ENCODE assay signal across 8 cellular contexts in the genomic region with DNA sequence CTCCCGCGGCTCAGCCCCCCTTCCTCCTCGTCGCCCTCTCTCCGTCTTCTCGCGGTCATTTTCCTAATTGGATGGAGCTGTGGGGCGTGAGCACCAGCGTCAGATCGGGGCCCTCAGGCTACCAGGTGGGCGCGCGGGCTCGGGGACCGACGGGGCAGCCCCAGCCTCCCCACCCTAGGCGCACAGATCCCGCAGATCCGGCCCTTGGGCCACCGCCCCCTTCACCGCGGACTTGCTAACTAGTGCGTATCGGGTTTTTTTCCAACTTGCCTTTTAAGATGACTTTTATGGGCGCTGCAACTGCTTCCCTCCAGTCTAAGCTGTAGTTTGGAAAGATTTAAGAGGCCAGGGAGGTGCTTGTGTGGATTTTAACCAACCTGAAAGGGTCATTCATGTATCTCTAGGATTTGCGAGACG. TPM values are rescaled to one million over a fixed set of nuclear protein-coding genes. Genes with fewer than 3 reads are reported as not detected.
DNase-seq lines count a peak whose midpoint lies in the region; ATAC-seq, FAIRE-seq and TF ChIP-seq lines count a peak whose summit lies in the region.

No MANE protein-coding gene starts in this region.

- no peak overlapping the region for H3K27ac ChIP-seq in neural cell (ENCODE audit: low read length)

- TF ChIP-seq CTCF in Loucy (conservative IDR thresholded peaks at IDR 0.05; ENCODE audit: low read length) (no peak), fibroblast of mammary gland (conservative IDR thresholded peaks at IDR 0.05; ENCODE audit: control insufficient read depth, insufficient read depth, low read depth, low read length) (no peak), neural cell (IDR thresholded peaks at IDR 0.05; ENCODE audit: poor library complexity, severe bottlenecking) (no peak)

- H4K20me1 ChIP-seq in Loucy (ENCODE audit: insufficient read depth, low read length, poor library complexity, severe bottlenecking) (peaks cover 19% of the 10 kb centered on the region), neural cell (ENCODE audit: insufficient read depth) (no peaks in the 10 kb centered on the region)

- peak; percentile 86 for FAIRE-seq in GM19239 (lab: Jason Lieb, UNC)

- H3K9me2 ChIP-seq in Loucy (replicated peaks; ENCODE audit: low read depth, low read length) (no peaks in the 10 kb centered on the region), neural cell (ENCODE audit: insufficient read depth, low read length) (no peaks in the 10 kb centered on the region)

- H3F3A ChIP-seq in Loucy (ENCODE audit: low read depth) (peaks cover 3% of the 10 kb centered on the region; the same call in 1 of the 2 replicates), neural cell (ENCODE audit: insufficient read depth, low read length, poor library complexity, severe bottlenecking) (no peaks in the 10 kb centered on the region)

- TF ChIP-seq RAD21 in neural cell (conservative IDR thresholded peaks at IDR 0.05) = no peak

- H2AFZ ChIP-seq in Loucy (ENCODE audit: low read length) = peak overlapping the region; percentile 53; the same call in 1 of the 2 replicates
- H2AFZ ChIP-seq in neural cell (ENCODE audit: low read depth, low read length) = no peak overlapping the region

- H3K4me2 ChIP-seq in Loucy (ENCODE audit: low read depth, low read length, poor library complexity, severe bottlenecking) (peak overlapping the region; percentile 71), neural cell (ENCODE audit: low read length) (peak overlapping the region; percentile 59)

- DNase-seq in AG20443 (ENCODE audit: low spot score) (peak; percentile 55), GM19239 (ENCODE audit: insufficient read length, low spot score) (peak; percentile 45), fibroblast of mammary gland (ENCODE audit: low read depth) (peak; percentile 54)
- peak; percentile 26 for DNase-seq in activated CD8-positive, alpha-beta memory T cell treated with anti-CD3 and anti-CD28 coated beads, Interleukin-2, amount 50 U/mL, for 4 hours

- H3K4me1 ChIP-seq in Loucy (ENCODE audit: insufficient read depth, low read length, poor library complexity, severe bottlenecking) = peaks cover 56% of the 10 kb centered on the region

- ATAC-seq in HG02973 (IDR thresholded peaks at IDR 0.05; ENCODE audit: unreplicated experiment) (no peak), GM18870 (IDR thresholded peaks at IDR 0.05; ENCODE audit: unreplicated experiment) (no peak)

- H3K4me3 ChIP-seq in Loucy (ENCODE audit: low read length, poor library complexity, severe bottlenecking) (peak overlapping the region; percentile 73), fibroblast of mammary gland (ENCODE audit: control insufficient read depth, low read depth, low read length) (peak overlapping the region; percentile 71), neural cell (ENCODE audit: low read length) (peak overlapping the region; percentile 76)

- H3K36me3 ChIP-seq in Loucy (ENCODE audit: insufficient read depth, low read length) = no peaks in the 10 kb centered on the region
- H3K36me3 ChIP-seq in neural cell (ENCODE audit: insufficient read depth, low read length) = no peaks in the 10 kb centered on the region

- no peak for TF ChIP-seq EP300 in neural cell (conservative IDR thresholded peaks at IDR 0.05; ENCODE audit: poor library complexity, severe bottlenecking)

- H3K9ac ChIP-seq in Loucy (ENCODE audit: low read depth, low read length, poor library complexity, severe bottlenecking) (peak overlapping the region; percentile 52), neural cell (ENCODE audit: low read length) (peak overlapping the region; percentile 45)

- H3K9me3 ChIP-seq in Loucy (ENCODE audit: insufficient read depth, low read depth, low read length) (no peaks in the 10 kb centered on the region), neural cell (ENCODE audit: low read length) (no peaks in the 10 kb centered on the region)

- H3K79me2 ChIP-seq in Loucy (ENCODE audit: insufficient read depth, low read length) (peaks cover 46% of the 10 kb centered on the region; the same call in 1 of the 2 replicates), neural cell (replicated peaks; ENCODE audit: insufficient read depth, low read length) (peaks cover 40% of the 10 kb centered on the region)

- H3K27me3 ChIP-seq in Loucy (ENCODE audit: insufficient read depth, low read length, poor library complexity, severe bottlenecking) (no peaks in the 10 kb centered on the region), neural cell (ENCODE audit: insufficient read depth, low read depth, low read length) (no peaks in the 10 kb centered on the region)

TF ChIP-seq in neural cell, 6 proteins besides CTCF, POLR2A, EP300 and RAD21:
- TF ChIP-seq SMC3 (conservative IDR thresholded peaks at IDR 0.05; ENCODE audit: poor library complexity) = no peak
- no peak for TF ChIP-seq TAF1 (IDR thresholded peaks at IDR 0.05; ENCODE audit: low read depth)
- TF ChIP-seq POLR2AphosphoS5 (IDR thresholded peaks at IDR 0.05) = no peak
- TF ChIP-seq, protein P1, sequence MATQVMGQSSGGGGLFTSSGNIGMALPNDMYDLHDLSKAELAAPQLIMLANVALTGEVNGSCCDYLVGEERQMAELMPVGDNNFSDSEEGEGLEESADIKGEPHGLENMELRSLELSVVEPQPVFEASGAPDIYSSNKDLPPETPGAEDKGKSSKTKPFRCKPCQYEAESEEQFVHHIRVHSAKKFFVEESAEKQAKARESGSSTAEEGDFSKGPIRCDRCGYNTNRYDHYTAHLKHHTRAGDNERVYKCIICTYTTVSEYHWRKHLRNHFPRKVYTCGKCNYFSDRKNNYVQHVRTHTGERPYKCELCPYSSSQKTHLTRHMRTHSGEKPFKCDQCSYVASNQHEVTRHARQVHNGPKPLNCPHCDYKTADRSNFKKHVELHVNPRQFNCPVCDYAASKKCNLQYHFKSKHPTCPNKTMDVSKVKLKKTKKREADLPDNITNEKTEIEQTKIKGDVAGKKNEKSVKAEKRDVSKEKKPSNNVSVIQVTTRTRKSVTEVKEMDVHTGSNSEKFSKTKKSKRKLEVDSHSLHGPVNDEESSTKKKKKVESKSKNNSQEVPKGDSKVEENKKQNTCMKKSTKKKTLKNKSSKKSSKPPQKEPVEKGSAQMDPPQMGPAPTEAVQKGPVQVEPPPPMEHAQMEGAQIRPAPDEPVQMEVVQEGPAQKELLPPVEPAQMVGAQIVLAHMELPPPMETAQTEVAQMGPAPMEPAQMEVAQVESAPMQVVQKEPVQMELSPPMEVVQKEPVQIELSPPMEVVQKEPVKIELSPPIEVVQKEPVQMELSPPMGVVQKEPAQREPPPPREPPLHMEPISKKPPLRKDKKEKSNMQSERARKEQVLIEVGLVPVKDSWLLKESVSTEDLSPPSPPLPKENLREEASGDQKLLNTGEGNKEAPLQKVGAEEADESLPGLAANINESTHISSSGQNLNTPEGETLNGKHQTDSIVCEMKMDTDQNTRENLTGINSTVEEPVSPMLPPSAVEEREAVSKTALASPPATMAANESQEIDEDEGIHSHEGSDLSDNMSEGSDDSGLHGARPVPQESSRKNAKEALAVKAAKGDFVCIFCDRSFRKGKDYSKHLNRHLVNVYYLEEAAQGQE (IDR thresholded peaks at IDR 0.05; ENCODE audit: borderline replicate concordance) = no peak
- TF ChIP-seq MXI1 (conservative IDR thresholded peaks at IDR 0.05; ENCODE audit: poor library complexity, severe bottlenecking) = no peak
- no peak for TF ChIP-seq EZH2 (IDR thresholded peaks at IDR 0.05; ENCODE audit: borderline replicate concordance, insufficient read depth, low read length, poor library complexity, severe bottlenecking)
TF ChIP-seq in neural cell: peak in this region for 0.

RNA-seq across cellular contexts. Expression of a gene that starts 1.3 kb away (rescaled TPM):
- 10.2 and 14.0 TPM in 2 replicates for polyA plus RNA-seq in neural cell
- 26.5 and 28.7 TPM in 2 replicates for polyA minus RNA-seq in neural cell
